In genomic region chr13:79374578-79374977, GRCh38 we compare ENCODE assay signal across 20 cellular contexts.
"Had no signal": no experiment of that assay in that cellular context is flagged by ENCODE, and none has a peak within 500 bp of the region (broad histone marks: within the 10 kb centered on the region; RNA-seq: fewer than 3 reads in every experiment).

No MANE protein-coding gene starts in this region.

- H3K4me1 Mint-ChIP-seq: activated naive CD8-positive, alpha-beta T cell treated with anti-CD3 and anti-CD28 coated beads, Interleukin-2, amount 10 ng/mL, durations not matched to agents 7 days and 5 days had no signal

- H3K27me3 Mint-ChIP-seq: activated B cell treated with CpG ODN at 0.5 μM for 24 hours; activated CD4-positive, alpha-beta T cell treated with anti-CD3 and anti-CD28 coated beads for 36 hours; activated naive CD8-positive, alpha-beta T cell treated with anti-CD3 and anti-CD28 coated beads, Interleukin-2, amount 10 ng/mL, durations not matched to agents 7 days and 5 days had no signal

- H3K27ac ChIP-seq: heart right ventricle, prostate gland, spleen, testis, uterus had no signal

- H3K9me3 ChIP-seq: heart right ventricle, mucosa of descending colon, prostate gland, spleen, testis, uterus had no signal

- H3K27me3 ChIP-seq: heart right ventricle, spleen, testis, uterus had no signal

- H3K4me3 Mint-ChIP-seq: activated B cell treated with CpG ODN at 0.5 μM for 24 hours; activated CD4-positive, alpha-beta T cell treated with anti-CD3 and anti-CD28 coated beads for 36 hours; activated naive CD4-positive, alpha-beta T cell treated with anti-CD3 and anti-CD28 coated beads for 36 hours; activated naive CD8-positive, alpha-beta T cell treated with anti-CD3 and anti-CD28 coated beads, Interleukin-2, amount 10 ng/mL, durations not matched to agents 7 days and 5 days; activated T-cell treated with anti-CD3 and anti-CD28 coated beads, Interleukin-2, amount 50 U/mL, for 72 hours had no signal

- H3K4me1 ChIP-seq: prostate gland, spleen, testis, uterus had no signal

- ATAC-seq: heart right ventricle, left colon, mucosa of descending colon had no signal

- DNase-seq: activated B cell treated with CpG ODN at 0.5 μM for 24 hours; activated CD4-positive, alpha-beta T cell treated with anti-CD3 and anti-CD28 coated beads for 36 hours; activated CD4-positive, alpha-beta T cell treated with anti-CD3 and anti-CD28 coated beads, Interleukin-2, amount 50 U/mL, for 48 hours; activated effector memory CD4-positive, alpha-beta T cell treated with Interleukin-2 at 50 U/mL for 16 hours; activated naive CD4-positive, alpha-beta T cell treated with anti-CD3 and anti-CD28 coated beads for 36 hours; activated naive CD8-positive, alpha-beta T cell treated with anti-CD3 and anti-CD28 coated beads, Interleukin-2, amount 10 ng/mL, durations not matched to agents 7 days and 5 days; activated T-cell treated with anti-CD3 and anti-CD28 coated beads, Interleukin-2, amount 50 U/mL, for 72 hours; amygdala; cortex of kidney; heart right ventricle; islet precursor cell; left colon; mesenchymal stem cell; mucosa of descending colon; spleen; stimulated activated CD4-positive, alpha-beta T cell treated with anti-CD3 and anti-CD28 coated beads, Interleukin-4, amount 100 ng/mL, for 1 hour; stimulated activated naive CD4-positive, alpha-beta T cell; testis; uterus had no signal

- H3K36me3 ChIP-seq: uterus had no signal

- H3K9me3 Mint-ChIP-seq: activated B cell treated with CpG ODN at 0.5 μM for 24 hours; activated naive CD4-positive, alpha-beta T cell treated with anti-CD3 and anti-CD28 coated beads for 36 hours; activated naive CD8-positive, alpha-beta T cell treated with anti-CD3 and anti-CD28 coated beads, Interleukin-2, amount 10 ng/mL, durations not matched to agents 7 days and 5 days; activated T-cell treated with anti-CD3 and anti-CD28 coated beads, Interleukin-2, amount 50 U/mL, for 72 hours had no signal

- H3K27ac Mint-ChIP-seq: activated B cell treated with CpG ODN at 0.5 μM for 24 hours; activated CD4-positive, alpha-beta T cell treated with anti-CD3 and anti-CD28 coated beads for 36 hours; activated naive CD4-positive, alpha-beta T cell treated with anti-CD3 and anti-CD28 coated beads for 36 hours; activated naive CD8-positive, alpha-beta T cell treated with anti-CD3 and anti-CD28 coated beads, Interleukin-2, amount 10 ng/mL, durations not matched to agents 7 days and 5 days; activated T-cell treated with anti-CD3 and anti-CD28 coated beads, Interleukin-2, amount 50 U/mL, for 72 hours had no signal

- H3K4me3 ChIP-seq: heart right ventricle, mucosa of descending colon, prostate gland, spleen, testis, uterus had no signal
